20 cellular contexts compared by ENCODE assay signal in genomic region chr11:132960273-132960672, GRCh38.
"Had no signal": no experiment of that assay in that cellular context is flagged by ENCODE, and none has a peak within 500 bp of the region (broad histone marks: within the 10 kb centered on the region; RNA-seq: fewer than 3 reads in every experiment).

No MANE protein-coding gene starts in this region.

- H3K27me3 ChIP-seq: right lobe of liver, tibial nerve had no signal

- H3K27ac Mint-ChIP-seq: activated naive CD4-positive, alpha-beta T cell treated with anti-CD3 and anti-CD28 coated beads, Interleukin-2, amount 50 U/mL, for 72 hours; activated T-cell treated with anti-CD3 and anti-CD28 coated beads, Interleukin-2, amount 50 U/mL, for 72 hours; immature natural killer cell; natural killer cell; stimulated activated naive B cell treated with anti-CD40 and anti-IgM and Interleukin-4, amounts not matched to agents 10 μg/mL and 1 μg/mL and 100 μg/mL, for 72 hours; T-helper 2 cell treated with Interferon-gamma antibody and Interleukin-4, amounts not matched to agents 5 μg/mL and 100 μg/mL, for 36 hours had no signal

- H3K27me3 Mint-ChIP-seq: central memory CD8-positive, alpha-beta T cell; stimulated activated naive B cell treated with anti-CD40 and anti-IgM and Interleukin-4, amounts not matched to agents 10 μg/mL and 1 μg/mL and 100 μg/mL, for 72 hours had no signal

- H3K4me3 Mint-ChIP-seq: activated T-cell treated with anti-CD3 and anti-CD28 coated beads, Interleukin-2, amount 50 U/mL, for 72 hours; central memory CD8-positive, alpha-beta T cell; immature natural killer cell; natural killer cell; stimulated activated naive B cell treated with anti-CD40 and anti-IgM and Interleukin-4, amounts not matched to agents 10 μg/mL and 1 μg/mL and 100 μg/mL, for 72 hours; T-helper 2 cell treated with Interferon-gamma antibody and Interleukin-4, amounts not matched to agents 5 μg/mL and 100 μg/mL, for 36 hours had no signal

- H3K4me3 ChIP-seq: coronary artery, heart left ventricle, lower lobe of right lung, right lobe of liver, skin epidermis, tibial nerve had no signal

- H3K36me3 ChIP-seq: heart left ventricle, lower lobe of right lung, right lobe of liver, tibial nerve had no signal

- H3K4me1 ChIP-seq: lower lobe of right lung, right lobe of liver had no signal

- H3K36me3 Mint-ChIP-seq: activated naive CD4-positive, alpha-beta T cell treated with anti-CD3 and anti-CD28 coated beads, Interleukin-2, amount 50 U/mL, for 72 hours; immature natural killer cell; natural killer cell; stimulated activated naive B cell treated with anti-CD40 and anti-IgM and Interleukin-4, amounts not matched to agents 10 μg/mL and 1 μg/mL and 100 μg/mL, for 72 hours had no signal

- H3K27ac ChIP-seq: coronary artery, heart left ventricle, lower lobe of right lung, right lobe of liver, skin epidermis had no signal

- DNase-seq: activated CD4-positive, alpha-beta T cell treated with anti-CD3 and anti-CD28 coated beads for 4 hours; activated CD4-positive, alpha-beta T cell treated with anti-CD3 and anti-CD28 coated beads, Interleukin-2, amount 50 U/mL, for 4 hours; activated naive CD4-positive, alpha-beta T cell; activated T-cell treated with anti-CD3 and anti-CD28 coated beads for 4 hours; activated T-cell treated with anti-CD3 and anti-CD28 coated beads, Interleukin-2, amount 50 U/mL, for 72 hours; immature natural killer cell; lower lobe of right lung; mesendoderm; natural killer cell; right lobe of liver; stimulated activated CD4-positive, alpha-beta T cell treated with anti-CD3 and anti-CD28 coated beads, Interleukin-1b, Interleukin-23, amount 100 ng/mL, for 48 hours; stimulated activated naive B cell treated with anti-CD40 and anti-IgM and Interleukin-4, amounts not matched to agents 10 μg/mL and 1 μg/mL and 100 μg/mL, for 72 hours; T-helper 1 cell had no signal

- H3K9me3 ChIP-seq: lower lobe of right lung, right lobe of liver had no signal

- H3K9me3 Mint-ChIP-seq: T-helper 2 cell treated with Interferon-gamma antibody and Interleukin-4, amounts not matched to agents 5 μg/mL and 100 μg/mL, for 36 hours had no signal

- ATAC-seq: activated naive CD4-positive, alpha-beta T cell treated with anti-CD3 and anti-CD28 coated beads, Interleukin-2, amount 50 U/mL, for 72 hours; activated T-cell treated with anti-CD3 and anti-CD28 coated beads, Interleukin-2, amount 50 U/mL, for 72 hours; heart left ventricle; lower lobe of right lung; natural killer cell; stimulated activated naive B cell treated with anti-CD40 and anti-IgM and Interleukin-4, amounts not matched to agents 10 μg/mL and 1 μg/mL and 100 μg/mL, for 72 hours had no signal

- H3K4me1 Mint-ChIP-seq: central memory CD8-positive, alpha-beta T cell; immature natural killer cell; natural killer cell; stimulated activated naive B cell treated with anti-CD40 and anti-IgM and Interleukin-4, amounts not matched to agents 10 μg/mL and 1 μg/mL and 100 μg/mL, for 72 hours had no signal
